9 cellular contexts compared by ENCODE assay signal in genomic region chr1:44776749-44777068, GRCh38. TPM values are rescaled to one million over a fixed set of nuclear protein-coding genes. Genes with fewer than 3 reads are reported as not detected.
DNase-seq lines count a peak whose midpoint lies in the region; ATAC-seq, FAIRE-seq and TF ChIP-seq lines count a peak whose summit lies in the region.
"Had no signal": no experiment of that assay in that cellular context is flagged by ENCODE, and none has a peak within 500 bp of the region (broad histone marks: within the 10 kb centered on the region; RNA-seq: fewer than 3 reads in every experiment).

No MANE protein-coding gene starts in this region.

- H3K79me2 ChIP-seq in Loucy (ENCODE audit: insufficient read depth, low read length), result peaks cover 65% of the 10 kb centered on the region

- peak overlapping the region; percentile 91 for H3K4me3 ChIP-seq in AG10803 (ENCODE audit: low read length)
- peak overlapping the region; percentile 98 for H3K4me3 ChIP-seq in Loucy (ENCODE audit: low read length, poor library complexity, severe bottlenecking)
- peak overlapping the region; percentile 93 for H3K4me3 ChIP-seq in coronary artery

- H2AFZ ChIP-seq in Loucy (ENCODE audit: low read length), result no peak overlapping the region

- no peaks in the 10 kb centered on the region for H3K9me3 ChIP-seq in Loucy (ENCODE audit: insufficient read depth, low read depth, low read length)

- POLR2A ChIA-PET in naive thymus-derived CD8-positive, alpha-beta T cell (lab: Charles Lee), result interaction anchor here (0.5 to 5.3 kb wide), 18 partner anchors 10 to 808 kb away, joined by 4 to 109 read pairs (median 13); partner anchors contain the start of genes ARMH1, BEST4, BTBD19 and DYNLT4

- H3K27me3 Mint-ChIP-seq in naive thymus-derived CD8-positive, alpha-beta T cell, result no peaks in the 10 kb centered on the region

- peaks cover 48% of the 10 kb centered on the region for H4K20me1 ChIP-seq in Loucy (ENCODE audit: insufficient read depth, low read length, poor library complexity, severe bottlenecking)

- peak overlapping the region; percentile 92 to 99 (median 96) for H3K27ac Mint-ChIP-seq in naive thymus-derived CD8-positive, alpha-beta T cell

- H3K36me3 ChIP-seq in Loucy (ENCODE audit: insufficient read depth, low read length), result peaks cover 49% of the 10 kb centered on the region

- DNase-seq in AG10803 (ENCODE audit: low read depth) (no peak), coronary artery (ENCODE audit: low spot score) (no peak), G401 (ENCODE audit: low spot score) (no peak), GM19239 (ENCODE audit: insufficient read length, low spot score) (no peak), SHP77 treated with DMSO at 0.1 percent for 48 hours (lab: John Stamatoyannopoulos, UW) (no peak)
- DNase-seq in naive thymus-derived CD8-positive, alpha-beta T cell, result no peak
- DNase-seq: NCI-H1930 had no signal

- peaks cover 0 to 56% (median 18%) of the 10 kb centered on the region in 3 donors for H3K36me3 Mint-ChIP-seq in naive thymus-derived CD8-positive, alpha-beta T cell

- peaks cover 14% of the 10 kb centered on the region for H3K27me3 ChIP-seq in Loucy (ENCODE audit: insufficient read depth, low read length, poor library complexity, severe bottlenecking)

- no peaks in the 10 kb centered on the region for H3F3A ChIP-seq in Loucy (ENCODE audit: low read depth)

- peak overlapping the region; percentile 98 for H3K9ac ChIP-seq in Loucy (ENCODE audit: low read depth, low read length, poor library complexity, severe bottlenecking)

- FAIRE-seq in GM19239 (lab: Jason Lieb, UNC), result no peak

- H3K9me2 ChIP-seq in Loucy (replicated peaks; ENCODE audit: low read depth, low read length), result no peaks in the 10 kb centered on the region

- H3K4me2 ChIP-seq in Loucy (ENCODE audit: low read depth, low read length, poor library complexity, severe bottlenecking), result peak overlapping the region; percentile 98

- H3K9me3 Mint-ChIP-seq in naive thymus-derived CD8-positive, alpha-beta T cell, result no peaks in the 10 kb centered on the region

- peak overlapping the region; percentile 95 to 99 for H3K27ac ChIP-seq in coronary artery

- H3K4me1 Mint-ChIP-seq in naive thymus-derived CD8-positive, alpha-beta T cell, result peaks cover 23 to 42% (median 34%) of the 10 kb centered on the region in 4 donors

- H3K4me3 Mint-ChIP-seq in naive thymus-derived CD8-positive, alpha-beta T cell, result peak overlapping the region; percentile 84 to 100 (median 93)

- in situ Hi-C loops in G401 (cut with HindIII; ENCODE audit: low sequenced_read_pairs), result no loop called here

- no peak for TF ChIP-seq CTCF in AG10803 (conservative IDR thresholded peaks at IDR 0.05; ENCODE audit: low read length)
- no peak for TF ChIP-seq CTCF in Loucy (conservative IDR thresholded peaks at IDR 0.05; ENCODE audit: low read length)
- no peak for TF ChIP-seq CTCF in coronary artery (IDR thresholded peaks at IDR 0.05)

- peaks cover 22% of the 10 kb centered on the region for H3K4me1 ChIP-seq in Loucy (ENCODE audit: insufficient read depth, low read length, poor library complexity, severe bottlenecking)

- ATAC-seq in naive thymus-derived CD8-positive, alpha-beta T cell, result no peak
- ATAC-seq in HG02938 (IDR thresholded peaks at IDR 0.05; ENCODE audit: unreplicated experiment), result no peak

RNA-seq across cellular contexts. Expression of gene RPS8, which starts 1.4 kb away (rescaled TPM):
- total RNA-seq in naive thymus-derived CD8-positive, alpha-beta T cell, result 1,000 to 10,000 TPM; 2,208 to 2,330 TPM
- polyA plus RNA-seq in naive thymus-derived CD8-positive, alpha-beta T cell, result 1,000 to 10,000 TPM; 1,336 to 1,571 (median 1,431) TPM
- 3,222 and 3,561 TPM in 2 replicates for total RNA-seq in G401 (2014; rRNA removed; shearing (Covaris generic))

RNA-seq across cellular contexts. Expression of gene BEST4, which starts 11.3 kb away (rescaled TPM):
- 1 to 10 TPM; 1.6 to 2.2 TPM for total RNA-seq in naive thymus-derived CD8-positive, alpha-beta T cell
- under 1 TPM in 2 of 3 donors, not detected in 1; 0.29 to 0.32 TPM for polyA plus RNA-seq in naive thymus-derived CD8-positive, alpha-beta T cell
- 2.2 and 2.3 TPM in 2 replicates for total RNA-seq in G401 (2014; rRNA removed; shearing (Covaris generic))

RNA-seq across cellular contexts. Expression of gene PLK3, which starts 23.5 kb away (rescaled TPM):
- 100 to 1,000 TPM; 139 to 140 TPM for total RNA-seq in naive thymus-derived CD8-positive, alpha-beta T cell
- 10 to 100 TPM; 14.3 to 36.0 (median 25.5) TPM for polyA plus RNA-seq in naive thymus-derived CD8-positive, alpha-beta T cell
- total RNA-seq in G401 (2014; rRNA removed; shearing (Covaris generic)), result 8.0 and 8.5 TPM in 2 replicates

RNA-seq across cellular contexts. Expression of gene DYNLT4, which starts 30.4 kb away (rescaled TPM):
- total RNA-seq in naive thymus-derived CD8-positive, alpha-beta T cell, result 1 to 10 TPM; 1.2 to 2.1 TPM
- under 1 TPM in 2 of 3 donors, not detected in 1; 0.24 to 0.86 TPM for polyA plus RNA-seq in naive thymus-derived CD8-positive, alpha-beta T cell
- 2.9 and 14.6 TPM in 2 replicates for total RNA-seq in G401 (2014; rRNA removed; shearing (Covaris generic))

RNA-seq across cellular contexts. Expression of gene BTBD19, which starts 31.6 kb away (rescaled TPM):
- total RNA-seq in naive thymus-derived CD8-positive, alpha-beta T cell, result 1 to 10 TPM; 6.5 to 8.8 TPM
- under 1 TPM; 0.16 to 0.47 (median 0.44) TPM for polyA plus RNA-seq in naive thymus-derived CD8-positive, alpha-beta T cell
- 1.1 and 1.3 TPM in 2 replicates for total RNA-seq in G401 (2014; rRNA removed; shearing (Covaris generic))

Comparison
In these comparisons a context has a peak if more than half of its experiments do, and no peak if none do; other contexts are left out.
1. RNA of gene PLK3, which starts 23.5 kb away (total RNA-seq): 139 to 140 TPM in naive thymus-derived CD8-positive, alpha-beta T cell; 8.0 to 8.5 TPM in G401; every median in the first group is over 10 times any median in the second.
2. Peak in every context shown above with its lines, with median percentiles within 50 percentile points of each other: H3K4me3 ChIP-seq.